ENCODE assay signal across 15 cellular contexts in the genomic region with DNA sequence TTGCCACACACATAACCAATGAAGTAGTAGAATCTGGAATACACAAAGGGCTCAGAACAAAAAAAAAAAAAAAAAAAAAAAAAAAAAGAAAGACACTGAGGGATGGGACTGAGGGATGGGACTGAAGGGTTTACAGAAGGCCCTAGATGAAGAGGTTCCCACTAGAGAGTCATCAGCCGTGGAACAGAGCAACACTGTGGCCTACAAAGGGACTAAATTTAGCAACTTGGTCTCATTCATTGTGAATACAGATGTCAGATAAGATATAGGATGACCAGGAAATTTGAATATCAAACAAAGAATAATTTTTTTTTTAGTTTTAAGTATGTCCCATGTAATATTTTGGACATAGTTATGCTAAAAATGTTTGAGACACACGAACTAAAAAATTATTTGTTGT.
DNase-seq lines count a peak whose midpoint lies in the region; ATAC-seq, FAIRE-seq and TF ChIP-seq lines count a peak whose summit lies in the region.
"Had no signal": no experiment of that assay in that cellular context is flagged by ENCODE, and none has a peak within 500 bp of the region (broad histone marks: within the 10 kb centered on the region; RNA-seq: fewer than 3 reads in every experiment).

No MANE protein-coding gene starts in this region.

- no peak overlapping the region for H3K4me3 ChIP-seq in K562
- no peak overlapping the region for H3K4me3 ChIP-seq in gastrocnemius medialis

- WGBS in K562 (ENCODE audit: insufficient coverage, low coverage, missing lambda C conversion rate) = 13% methylated on average over 2 of the region's 2 CpGs

- H3K9me3 ChIP-seq in K562 (replicated peaks; ENCODE audit: control insufficient read depth, insufficient read depth, low read depth, low read length) (no peaks in the 10 kb centered on the region), gastrocnemius medialis (no peaks in the 10 kb centered on the region)
- H3K9me3 ChIP-seq: Caco-2 had no signal

- TF ChIP-seq RAD21 in K562 (CRISPR knock-in tag; conservative IDR thresholded peaks at IDR 0.05 in 1 of 2, IDR thresholded peaks at IDR 0.05 in 1 of 2) = no peak

- in situ Hi-C loops in K562 (cut with MboI) (no loop called here), gastrocnemius medialis (cut with MboI; ENCODE audit: low sequenced_read_pairs in 4 of 4) (no loop called here)

- CTCF ChIA-PET in K562 (lab: Yijun Ruan, JAX; ENCODE audit: low intra/inter-chr PET ratio) = no interaction called here

- FAIRE-seq in K562 (lab: Jason Lieb, UNC) = no peak
- FAIRE-seq: D721Med, H1, HepG2 had no signal

- no TSS peak for BruUV-seq in K562 (replicated peaks; lab: Mats Ljungman, UMichigan)

- no peaks in the 10 kb centered on the region for H3K27me3 ChIP-seq in K562 (ENCODE audit: control insufficient read depth in 2 of 2, insufficient read depth in 2 of 2, low read length in 2 of 2)
- no peaks in the 10 kb centered on the region for H3K27me3 ChIP-seq in gastrocnemius medialis

- TF ChIP-seq CTCF in K562 (IDR thresholded peaks at IDR 0.05 in 2 of 3, conservative IDR thresholded peaks at IDR 0.05 in 1 of 3; ENCODE audit: insufficient read depth in 2 of 3, low read depth in 1 of 3, low read length in 3 of 3) = no peak
- TF ChIP-seq CTCF in gastrocnemius medialis (IDR thresholded peaks at IDR 0.05 in 4 of 5, conservative IDR thresholded peaks at IDR 0.05 in 1 of 5) = no peak

- no peaks in the 10 kb centered on the region for H4K20me1 ChIP-seq in K562 (replicated peaks; ENCODE audit: control insufficient read depth, insufficient read depth, low read length)

- H3K27ac ChIP-seq in K562 (ENCODE audit: extremely low read depth, low read depth, low read length) = peak overlapping the region; percentile 14; the same call in 1 of the 3 replicates
- peak overlapping the region in 3 of 4 donors; percentile 37 to 62 (median 48) for H3K27ac ChIP-seq in gastrocnemius medialis
- H3K27ac ChIP-seq: C4-2B had no signal

- DNase-seq in DMS53 treated with DMSO at 0.1 percent for 48 hours (lab: John Stamatoyannopoulos, UW; ENCODE audit: unreplicated experiment) (peak; percentile 57), NCI-H345 (lab: John Stamatoyannopoulos, UW) (peak; percentile 67), K562 (ENCODE audit: extremely low read depth in 1 of 4, low spot score in 3 of 4) (peak in 1 of 4 experiments; percentile 28), gastrocnemius medialis (no peak), NCI-H1417 treated with DMSO at 0.1 percent for 48 hours (lab: John Stamatoyannopoulos, UW) (no peak), AML-193 (lab: John Stamatoyannopoulos, UW) (no peak)
- no peak for DNase-seq in stimulated activated CD4-positive, alpha-beta T cell treated with anti-CD3 and anti-CD28 coated beads, Interleukin-2, amount 100 ng/mL, for 48 hours
- DNase-seq: Caco-2; CD4-positive, alpha-beta T cell; GF-D8; H9 had no signal

- peak overlapping the region; percentile 57 for H2AFZ ChIP-seq in K562 (ENCODE audit: low read depth, low read length)

- no peak for TF ChIP-seq EP300 in K562 (IDR thresholded peaks at IDR 0.05; ENCODE audit: low read length)

- H3K9ac ChIP-seq in K562 (ENCODE audit: insufficient read depth in 1 of 2, low read depth in 2 of 2, low read length in 2 of 2) = no peak overlapping the region; a peak in 1 of 4 replicates

- peaks cover 20 to 34% of the 10 kb centered on the region in 2 experiments; a peak in 4 of 5 replicates for H3K4me1 ChIP-seq in K562 (replicated peaks in 1 of 2; ENCODE audit: control insufficient read depth in 2 of 2, insufficient read depth in 2 of 2, low read length in 2 of 2)
- peaks cover 6 to 10% of the 10 kb centered on the region in 2 donors for H3K4me1 ChIP-seq in gastrocnemius medialis
- H3K4me1 ChIP-seq: Caco-2 had no signal

- intact Hi-C loops in K562 (cut with micrococcal nuclease) = no loop called here
- intact Hi-C loops in gastrocnemius medialis (cut with DNase I; ENCODE audit: low total_unique reads) = no loop called here

- ATAC-seq in K562 (peak; percentile 22; the same call in 2 of the 3 replicates), gastrocnemius medialis (peak; percentile 39 to 53)
- ATAC-seq: HepG2 had no signal

- TF ChIP-seq POLR2A in K562 (conservative IDR thresholded peaks at IDR 0.05) = no peak
- no peak for TF ChIP-seq POLR2A in gastrocnemius medialis (IDR thresholded peaks at IDR 0.05)

- H3K36me3 ChIP-seq in K562 (ENCODE audit: control insufficient read depth, insufficient read depth, low read length) (no peaks in the 10 kb centered on the region), gastrocnemius medialis (no peaks in the 10 kb centered on the region)

- H3K9me1 ChIP-seq in K562 (ENCODE audit: control insufficient read depth, insufficient read depth, low read length) = no peaks in the 10 kb centered on the region

- POLR2A ChIA-PET in K562 (lab: Yijun Ruan, JAX) = interaction anchor here (0.6 to 1.5 kb wide), 4 partner anchors 10 to 175 kb away, joined by 3 to 4 read pairs (median 3); no protein-coding TSS in a partner anchor

- no peak overlapping the region for H3K4me2 ChIP-seq in K562 (ENCODE audit: insufficient read depth, low read length)

- H3K79me2 ChIP-seq in K562 (ENCODE audit: control insufficient read depth, insufficient read depth, low read length) = no peaks in the 10 kb centered on the region

TF ChIP-seq in K562, 482 proteins besides CTCF, POLR2A, EP300 and RAD21 (continues in another document):
- TF ChIP-seq HMG20A (CRISPR knock-in tag; conservative IDR thresholded peaks at IDR 0.05) (no peak), NFE2 (IDR thresholded peaks at IDR 0.05; ENCODE audit: low read depth) (no peak), SOX6 (IDR thresholded peaks at IDR 0.05) (peak; percentile 64; the same call in 1 of the 2 replicates), SMARCB1 (IDR thresholded peaks at IDR 0.05; ENCODE audit: insufficient read length, low read depth) (peak; percentile 37), MEF2A (IDR thresholded peaks at IDR 0.05; ENCODE audit: control insufficient read depth, low read depth, low read length) (peak; percentile 61; the same call in 1 of the 2 replicates), FIP1L1 (IDR thresholded peaks at IDR 0.05; ENCODE audit: low read depth, low read length, poor library complexity, severe bottlenecking) (no peak), PRDM10 (IDR thresholded peaks at IDR 0.05; ENCODE audit: partially characterized antibody) (no peak), ZEB2 (IDR thresholded peaks at IDR 0.05) (0 out of 2 replicates have a peak, but pooled peaks have one; percentile 17), PML (IDR thresholded peaks at IDR 0.05; ENCODE audit: low read length) (no peak), ZNF384 (IDR thresholded peaks at IDR 0.05; ENCODE audit: low read depth, low read length) (peak; percentile 44; the same call in 1 of the 2 replicates), KAT2B (IDR thresholded peaks at IDR 0.05; ENCODE audit: low read depth, low read length) (no peak)
- TF ChIP-seq, protein P1, sequence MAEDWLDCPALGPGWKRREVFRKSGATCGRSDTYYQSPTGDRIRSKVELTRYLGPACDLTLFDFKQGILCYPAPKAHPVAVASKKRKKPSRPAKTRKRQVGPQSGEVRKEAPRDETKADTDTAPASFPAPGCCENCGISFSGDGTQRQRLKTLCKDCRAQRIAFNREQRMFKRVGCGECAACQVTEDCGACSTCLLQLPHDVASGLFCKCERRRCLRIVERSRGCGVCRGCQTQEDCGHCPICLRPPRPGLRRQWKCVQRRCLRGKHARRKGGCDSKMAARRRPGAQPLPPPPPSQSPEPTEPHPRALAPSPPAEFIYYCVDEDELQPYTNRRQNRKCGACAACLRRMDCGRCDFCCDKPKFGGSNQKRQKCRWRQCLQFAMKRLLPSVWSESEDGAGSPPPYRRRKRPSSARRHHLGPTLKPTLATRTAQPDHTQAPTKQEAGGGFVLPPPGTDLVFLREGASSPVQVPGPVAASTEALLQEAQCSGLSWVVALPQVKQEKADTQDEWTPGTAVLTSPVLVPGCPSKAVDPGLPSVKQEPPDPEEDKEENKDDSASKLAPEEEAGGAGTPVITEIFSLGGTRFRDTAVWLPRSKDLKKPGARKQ (CRISPR knock-in tag; IDR thresholded peaks at IDR 0.05) = no peak

Comparison
In these comparisons a context has a peak if more than half of its experiments do, and no peak if none do; other contexts are left out.
1. DNase-seq: peak in DMS53 treated with DMSO at 0.1 percent for 48 hours (single experiment) and NCI-H345 (single experiment); none in gastrocnemius medialis (0 of 2), NCI-H1417 treated with DMSO at 0.1 percent for 48 hours (single experiment), stimulated activated CD4-positive, alpha-beta T cell treated with anti-CD3 and anti-CD28 coated beads, Interleukin-2, amount 100 ng/mL, for 48 hours (0 of 2) and AML-193 (0 of 2).